Comparison of ENCODE assay signal across 8 cellular contexts in genomic region chr4:102878349-102878748, GRCh38. TPM values are rescaled to one million over a fixed set of nuclear protein-coding genes. Genes with fewer than 3 reads are reported as not detected.
A peak's percentile ranks its signal among the peaks of the same experiment; 100 is the strongest.
DNase-seq lines count a peak whose midpoint lies in the region; ATAC-seq and TF ChIP-seq lines count a peak whose summit lies in the region.
"Not testable (repeated sequence)": the region's sequence is repeated elsewhere in the genome, so short reads cannot be mapped to it uniquely, and the experiment has no call there.

No MANE protein-coding gene starts in this region.

- peaks cover 56% of the 10 kb centered on the region for H3K36me3 Mint-ChIP-seq in dendritic cell treated with granulocyte-macrophage colony-stimulating factor and Interleukin-4, amounts not matched to agents 40 ng/mL and 50 ng/mL, for 4 days (ENCODE audit: low read depth)
- H3K36me3 Mint-ChIP-seq in type B pancreatic cell = peaks cover 47% of the 10 kb centered on the region

- H3K9me3 ChIP-seq in adrenal gland (replicated peaks in 1 of 3); gastroesophageal sphincter; right lobe of liver: not testable (repeated sequence)

- not testable (repeated sequence) for H3K9me3 Mint-ChIP-seq in dendritic cell treated with granulocyte-macrophage colony-stimulating factor and Interleukin-4, amounts not matched to agents 40 ng/mL and 50 ng/mL, for 4 days; type B pancreatic cell

- H3K27ac ChIP-seq in adrenal gland = peak overlapping the region in 3 of 5 donors; percentile 12 to 60 (median 19)
- H3K27ac ChIP-seq in gastroesophageal sphincter = not testable (repeated sequence)
- H3K27ac ChIP-seq in right lobe of liver = peak overlapping the region; percentile 74 to 86 (median 79)

- not testable (repeated sequence) for H3K27me3 ChIP-seq in adrenal gland, gastroesophageal sphincter, right lobe of liver

- not testable (repeated sequence) for TF ChIP-seq EP300 in gastroesophageal sphincter (IDR thresholded peaks at IDR 0.05)

- intact Hi-C loops in adrenal gland (cut with DNase I); dendritic cell treated with granulocyte-macrophage colony-stimulating factor and Interleukin-4, amounts not matched to agents 40 ng/mL and 50 ng/mL, for 4 days (cut with micrococcal nuclease): not testable (repeated sequence)
- intact Hi-C loops in right lobe of liver (cut with DNase I) = loop anchor here in 1 of 2 donors (5.0 kb wide), 1 partner anchor 51 kb away; the partner anchor contains the start of gene UBE2D3

- peaks cover 19% of the 10 kb centered on the region for H3K4me1 Mint-ChIP-seq in dendritic cell treated with granulocyte-macrophage colony-stimulating factor and Interleukin-4, amounts not matched to agents 40 ng/mL and 50 ng/mL, for 4 days (ENCODE audit: low read depth)
- not testable (repeated sequence) for H3K4me1 Mint-ChIP-seq in type B pancreatic cell (ENCODE audit: unreplicated experiment)

- not testable (repeated sequence) for H3K27me3 Mint-ChIP-seq in dendritic cell treated with granulocyte-macrophage colony-stimulating factor and Interleukin-4, amounts not matched to agents 40 ng/mL and 50 ng/mL, for 4 days; type B pancreatic cell

- not testable (repeated sequence) for H3K4me1 ChIP-seq in adrenal gland (replicated peaks in 1 of 2); gastroesophageal sphincter
- peaks cover 0 to 19% (median 4%) of the 10 kb centered on the region in 4 donors for H3K4me1 ChIP-seq in right lobe of liver

- H3K4me3 ChIP-seq in adrenal gland, gastroesophageal sphincter: not testable (repeated sequence)
- H3K4me3 ChIP-seq in right lobe of liver = peak overlapping the region in 2 of 3 donors; percentile 6 to 7

- not testable (repeated sequence) for H3K4me3 Mint-ChIP-seq in dendritic cell treated with granulocyte-macrophage colony-stimulating factor and Interleukin-4, amounts not matched to agents 40 ng/mL and 50 ng/mL, for 4 days; type B pancreatic cell

- TF ChIP-seq POLR2A in adrenal gland (IDR thresholded peaks at IDR 0.05); gastroesophageal sphincter (IDR thresholded peaks at IDR 0.05); right lobe of liver (IDR thresholded peaks at IDR 0.05): not testable (repeated sequence)

- not testable (repeated sequence) for H3K36me3 ChIP-seq in adrenal gland (replicated peaks in 1 of 2); right lobe of liver
- H3K36me3 ChIP-seq in gastroesophageal sphincter = peaks cover 0 to 20% of the 10 kb centered on the region in 2 donors

- ATAC-seq in gastroesophageal sphincter (peak; percentile 74), right lobe of liver (peak; percentile 86 to 93 (median 90))

- TF ChIP-seq CTCF in adrenal gland (IDR thresholded peaks at IDR 0.05); gastroesophageal sphincter (IDR thresholded peaks at IDR 0.05); right lobe of liver (IDR thresholded peaks at IDR 0.05); type B pancreatic cell (conservative IDR thresholded peaks at IDR 0.05): not testable (repeated sequence)

- WGBS in adrenal gland, 4 donors = 58 to 77% (median 63%) methylated on average over 4 of the region's 4 CpGs
- 65 to 73% methylated on average over 1 to 4 of the region's 4 CpGs for WGBS in gastroesophageal sphincter (ENCODE audit: low coverage in 1 of 2), 2 donors
- 15% methylated on average over 4 of the region's 4 CpGs for WGBS in right lobe of liver (ENCODE audit: insufficient coverage, low coverage, low lambda C conversion rate, missing lambda C conversion rate)

- H3K27ac Mint-ChIP-seq in dendritic cell treated with granulocyte-macrophage colony-stimulating factor and Interleukin-4, amounts not matched to agents 40 ng/mL and 50 ng/mL, for 4 days = peak overlapping the region; percentile 26
- peak overlapping the region; percentile 18 for H3K27ac Mint-ChIP-seq in type B pancreatic cell

- DNase-seq in CD1c-positive myeloid dendritic cell (ENCODE audit: extremely low spot score) = peak; percentile 80
- DNase-seq in NOMO-1 treated with DMSO at 0.1 percent for 48 hours (lab: John Stamatoyannopoulos, UW; ENCODE audit: unreplicated experiment) = peak; percentile 48
- peak; percentile 30 to 72 (median 47) for DNase-seq in adrenal gland
- DNase-seq in right lobe of liver = peak; percentile 68 to 87 (median 72)
- DNase-seq in pons (ENCODE audit: low spot score) = peak; percentile 32
- not testable (repeated sequence) for DNase-seq in type B pancreatic cell (ENCODE audit: extremely low spot score, unreplicated experiment)

RNA-seq across cellular contexts. Expression of gene CISD2, which starts 9.6 kb away (rescaled TPM):
- total RNA-seq in adrenal gland (10 to 100 TPM; 20.5 to 50.4 (median 34.3) TPM), gastroesophageal sphincter (10 to 100 TPM in 3 of 4 donors, 1 to 10 TPM in 1; 6.7 to 22.2 (median 12.9) TPM), right lobe of liver (10 to 100 TPM; 29.8 to 34.7 (median 33.1) TPM), type B pancreatic cell (ENCODE audit: low replicate concordance) (25.6 and 27.9 TPM in 2 replicates)
- polyA plus RNA-seq in adrenal gland = 10 to 100 TPM; 13.5 to 64.6 (median 13.7) TPM

RNA-seq across cellular contexts. Expression of gene UBE2D3, which starts 51.0 kb away (rescaled TPM):
- total RNA-seq in adrenal gland (100 to 1,000 TPM; 318 to 523 (median 398) TPM), gastroesophageal sphincter (100 to 1,000 TPM; 345 to 432 (median 402) TPM), right lobe of liver (100 to 1,000 TPM; 127 to 304 (median 190) TPM), type B pancreatic cell (ENCODE audit: low replicate concordance) (288 and 302 TPM in 2 replicates)
- polyA plus RNA-seq in adrenal gland = 100 to 1,000 TPM; 178 to 709 (median 214) TPM
